15 cellular contexts compared by ENCODE assay signal in the genomic region with DNA sequence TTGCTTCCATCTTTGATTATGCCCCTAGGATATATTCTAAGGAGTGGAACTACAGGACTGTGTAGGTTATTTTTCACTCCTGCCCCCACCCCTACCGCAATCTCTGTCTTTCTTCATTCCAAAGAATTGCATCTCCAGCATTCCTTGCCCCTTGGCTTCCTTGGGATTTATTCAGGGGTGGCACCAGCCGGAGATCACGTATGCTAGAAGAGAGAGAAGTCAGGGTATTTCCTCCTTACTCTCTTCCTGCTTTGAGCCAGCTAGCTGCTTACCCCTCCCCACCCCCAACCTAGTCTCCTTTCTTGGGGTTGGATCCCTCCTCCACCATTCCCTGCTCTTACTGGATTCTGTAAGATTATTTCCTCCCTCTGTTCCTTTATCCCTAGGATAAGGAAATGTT. TPM values are rescaled to one million over a fixed set of nuclear protein-coding genes. Genes with fewer than 3 reads are reported as not detected.
DNase-seq lines count a peak whose midpoint lies in the region; ATAC-seq, FAIRE-seq and TF ChIP-seq lines count a peak whose summit lies in the region.
"Had no signal": no experiment of that assay in that cellular context is flagged by ENCODE, and none has a peak within 500 bp of the region (broad histone marks: within the 10 kb centered on the region; RNA-seq: fewer than 3 reads in every experiment).

No MANE protein-coding gene starts in this region.

- H3K36me3 Mint-ChIP-seq in CD8-positive, alpha-beta memory T cell: peaks cover 0 to 5% (median 0%) of the 10 kb centered on the region in 3 donors
- peaks cover 3% of the 10 kb centered on the region for H3K36me3 Mint-ChIP-seq in IgD-negative memory B cell
- H3K36me3 Mint-ChIP-seq in activated naive CD8-positive, alpha-beta T cell treated with anti-CD3 and anti-CD28 coated beads, Interleukin-2, amount 50 U/mL, for 24 hours (ENCODE audit: low read depth): no peaks in the 10 kb centered on the region
- H3K36me3 Mint-ChIP-seq in naive thymus-derived CD8-positive, alpha-beta T cell: peaks cover 0 to 2% (median 0%) of the 10 kb centered on the region in 3 donors

- DNase-seq in CD8-positive, alpha-beta memory T cell: peak in 1 of 5 donors; percentile 36
- no peak for DNase-seq in activated naive CD8-positive, alpha-beta T cell treated with anti-CD3 and anti-CD28 coated beads, Interleukin-2, amount 50 U/mL, for 24 hours
- peak in 3 of 10 donors; percentile 23 to 32 (median 31) for DNase-seq in naive thymus-derived CD8-positive, alpha-beta T cell
- DNase-seq in pancreas (no peak), GM12892 (ENCODE audit: insufficient read length) (no peak)
- DNase-seq: brain microvascular endothelial cell, H7, left cardiac atrium, NCI-H1048, NCI-H226, OCI-M1, substantia nigra had no signal

- no peak overlapping the region for H3K27ac ChIP-seq in CD8-positive, alpha-beta memory T cell (ENCODE audit: low read depth, low read length)
- no peak overlapping the region for H3K27ac ChIP-seq in pancreas
- H3K27ac ChIP-seq: brain microvascular endothelial cell had no signal

- intact Hi-C loops in pancreas (cut with DNase I): loop anchor here in 1 of 3 donors (10.0 kb wide), 1 partner anchor 62 kb away; no protein-coding TSS in a partner anchor

- H3K4me3 ChIP-seq in CD8-positive, alpha-beta memory T cell (ENCODE audit: low read length): no peak overlapping the region
- H3K4me3 ChIP-seq in pancreas: no peak overlapping the region

- H3K4me1 ChIP-seq in CD8-positive, alpha-beta memory T cell (ENCODE audit: insufficient read depth, low read length): peaks cover 46% of the 10 kb centered on the region
- H3K4me1 ChIP-seq in pancreas: peaks cover 6 to 33% (median 13%) of the 10 kb centered on the region in 3 donors

- no peaks in the 10 kb centered on the region for H3K9me3 ChIP-seq in CD8-positive, alpha-beta memory T cell (ENCODE audit: low read length)
- no peaks in the 10 kb centered on the region for H3K9me3 ChIP-seq in pancreas

- H3K4me3 Mint-ChIP-seq in CD8-positive, alpha-beta memory T cell: peak overlapping the region in 5 of 7 donors; percentile 24 to 60 (median 51)
- peak overlapping the region in 3 of 4 donors; percentile 61 to 83 (median 73) for H3K4me3 Mint-ChIP-seq in IgD-negative memory B cell
- H3K4me3 Mint-ChIP-seq in activated naive CD8-positive, alpha-beta T cell treated with anti-CD3 and anti-CD28 coated beads, Interleukin-2, amount 50 U/mL, for 24 hours: peak overlapping the region; percentile 55
- H3K4me3 Mint-ChIP-seq in naive thymus-derived CD8-positive, alpha-beta T cell: peak overlapping the region; percentile 52 to 83 (median 68)
- H3K4me3 Mint-ChIP-seq: nephron had no signal

- H3K36me3 ChIP-seq in CD8-positive, alpha-beta memory T cell (ENCODE audit: insufficient read depth, low read length): no peaks in the 10 kb centered on the region
- H3K36me3 ChIP-seq in pancreas: no peaks in the 10 kb centered on the region
- H3K36me3 ChIP-seq: brain microvascular endothelial cell had no signal

- H3K4me1 Mint-ChIP-seq in CD8-positive, alpha-beta memory T cell: peaks cover 46 to 60% (median 51%) of the 10 kb centered on the region in 3 donors
- H3K4me1 Mint-ChIP-seq in IgD-negative memory B cell: peaks cover 26 to 43% (median 40%) of the 10 kb centered on the region in 3 donors
- peaks cover 63% of the 10 kb centered on the region for H3K4me1 Mint-ChIP-seq in activated naive CD8-positive, alpha-beta T cell treated with anti-CD3 and anti-CD28 coated beads, Interleukin-2, amount 50 U/mL, for 24 hours
- H3K4me1 Mint-ChIP-seq in naive thymus-derived CD8-positive, alpha-beta T cell: peaks cover 19 to 62% (median 49%) of the 10 kb centered on the region in 4 donors

- H3K27me3 Mint-ChIP-seq in CD8-positive, alpha-beta memory T cell: no peaks in the 10 kb centered on the region
- peaks cover 2% of the 10 kb centered on the region for H3K27me3 Mint-ChIP-seq in IgD-negative memory B cell
- H3K27me3 Mint-ChIP-seq in activated naive CD8-positive, alpha-beta T cell treated with anti-CD3 and anti-CD28 coated beads, Interleukin-2, amount 50 U/mL, for 24 hours: no peaks in the 10 kb centered on the region
- no peaks in the 10 kb centered on the region for H3K27me3 Mint-ChIP-seq in naive thymus-derived CD8-positive, alpha-beta T cell

- CTCF ChIA-PET in CD8-positive, alpha-beta memory T cell (lab: Charles Lee): interaction anchor here (0.7 to 1.2 kb wide), 2 partner anchors 24 to 189 kb away, joined by 3 to 4 read pairs; no protein-coding TSS in a partner anchor

- WGBS in pancreas, 2 donors: 73 to 83% methylated on average over 3 of the region's 3 CpGs

- TF ChIP-seq CTCF in pancreas (IDR thresholded peaks at IDR 0.05): no peak

- no peaks in the 10 kb centered on the region for H3K27me3 ChIP-seq in CD8-positive, alpha-beta memory T cell (ENCODE audit: insufficient read depth, low read length, poor library complexity, severe bottlenecking)
- no peaks in the 10 kb centered on the region for H3K27me3 ChIP-seq in pancreas
- H3K27me3 ChIP-seq: brain microvascular endothelial cell had no signal

- peak overlapping the region; percentile 88 to 97 (median 91) for H3K27ac Mint-ChIP-seq in CD8-positive, alpha-beta memory T cell
- H3K27ac Mint-ChIP-seq in IgD-negative memory B cell: peak overlapping the region; percentile 39 to 91 (median 76)
- H3K27ac Mint-ChIP-seq in activated naive CD8-positive, alpha-beta T cell treated with anti-CD3 and anti-CD28 coated beads, Interleukin-2, amount 50 U/mL, for 24 hours: peak overlapping the region; percentile 89
- peak overlapping the region; percentile 95 to 99 (median 96) for H3K27ac Mint-ChIP-seq in naive thymus-derived CD8-positive, alpha-beta T cell
- H3K27ac Mint-ChIP-seq: nephron had no signal

- ATAC-seq in activated naive CD8-positive, alpha-beta T cell treated with anti-CD3 and anti-CD28 coated beads, Interleukin-2, amount 50 U/mL, for 24 hours: no peak
- ATAC-seq in naive thymus-derived CD8-positive, alpha-beta T cell: peak in 1 of 2 donors; percentile 32
- ATAC-seq in pancreas (no peak), GM21786 (IDR thresholded peaks at IDR 0.05; ENCODE audit: unreplicated experiment) (no peak)
- ATAC-seq: left cardiac atrium had no signal

- POLR2A ChIA-PET in CD8-positive, alpha-beta memory T cell (lab: Charles Lee): interaction anchor here (0.6 kb wide), 3 partner anchors 9 to 16 kb away, joined by 3 to 4 read pairs (median 3); no protein-coding TSS in a partner anchor
- POLR2A ChIA-PET in naive thymus-derived CD8-positive, alpha-beta T cell (lab: Charles Lee): interaction anchor here (0.8 to 3.8 kb wide), 7 partner anchors 8 to 42 kb away, joined by 3 to 46 read pairs (median 5); partner anchors contain the start of genes DENND4A and RAB11A

- no peak for FAIRE-seq in pancreas (lab: Jason Lieb, UNC)
- no peak for FAIRE-seq in GM12892 (lab: Jason Lieb, UNC)

- no peaks in the 10 kb centered on the region for H3K9me3 Mint-ChIP-seq in CD8-positive, alpha-beta memory T cell
- H3K9me3 Mint-ChIP-seq in IgD-negative memory B cell: no peaks in the 10 kb centered on the region
- H3K9me3 Mint-ChIP-seq in activated naive CD8-positive, alpha-beta T cell treated with anti-CD3 and anti-CD28 coated beads, Interleukin-2, amount 50 U/mL, for 24 hours: no peaks in the 10 kb centered on the region
- no peaks in the 10 kb centered on the region for H3K9me3 Mint-ChIP-seq in naive thymus-derived CD8-positive, alpha-beta T cell
- H3K9me3 Mint-ChIP-seq: nephron had no signal

- no peak for TF ChIP-seq POLR2A in GM12892 (IDR thresholded peaks at IDR 0.05; ENCODE audit: low read depth, low read length)

RNA-seq across cellular contexts. Expression of gene DENND4A, which starts 35.0 kb away (rescaled TPM):
- total RNA-seq in CD8-positive, alpha-beta memory T cell: 10 to 100 TPM; 47.2 to 54.3 TPM
- polyA plus RNA-seq in CD8-positive, alpha-beta memory T cell: 21.5 TPM
- 24.7 TPM for polyA plus RNA-seq in IgD-negative memory B cell
- 10 to 100 TPM; 58.4 to 62.9 TPM for total RNA-seq in naive thymus-derived CD8-positive, alpha-beta T cell
- 10 to 100 TPM in 2 of 3 donors, 1 to 10 TPM in 1; 9.3 to 12.0 (median 11.2) TPM for polyA plus RNA-seq in naive thymus-derived CD8-positive, alpha-beta T cell
- 10 to 100 TPM; 21.4 to 34.5 (median 28.2) TPM for total RNA-seq in pancreas
- polyA plus RNA-seq in pancreas: 10 to 100 TPM in 1 of 2 donors, 1 to 10 TPM in 1; 8.6 to 10.8 TPM
- 38.8 TPM for polyA plus RNA-seq in GM12892 (2012; ENCODE audit: missing spikeins)

RNA-seq across cellular contexts. Expression of gene RAB11A, which starts 42.2 kb away (rescaled TPM):
- total RNA-seq in CD8-positive, alpha-beta memory T cell: 100 to 1,000 TPM; 158 to 159 TPM
- 194 TPM for polyA plus RNA-seq in CD8-positive, alpha-beta memory T cell
- polyA plus RNA-seq in IgD-negative memory B cell (248 TPM), pancreas (10 to 100 TPM; 19.8 to 92.0 TPM)
- total RNA-seq in naive thymus-derived CD8-positive, alpha-beta T cell: 10 to 100 TPM; 75.9 to 76.9 TPM
- polyA plus RNA-seq in naive thymus-derived CD8-positive, alpha-beta T cell: 100 to 1,000 TPM; 186 to 204 (median 186) TPM
- 10 to 100 TPM; 46.3 to 98.4 (median 62.0) TPM for total RNA-seq in pancreas
- 239 TPM for polyA plus RNA-seq in GM12892 (2012; ENCODE audit: missing spikeins)
